Comparison of ENCODE assay signal across 20 cellular contexts in the genomic region with DNA sequence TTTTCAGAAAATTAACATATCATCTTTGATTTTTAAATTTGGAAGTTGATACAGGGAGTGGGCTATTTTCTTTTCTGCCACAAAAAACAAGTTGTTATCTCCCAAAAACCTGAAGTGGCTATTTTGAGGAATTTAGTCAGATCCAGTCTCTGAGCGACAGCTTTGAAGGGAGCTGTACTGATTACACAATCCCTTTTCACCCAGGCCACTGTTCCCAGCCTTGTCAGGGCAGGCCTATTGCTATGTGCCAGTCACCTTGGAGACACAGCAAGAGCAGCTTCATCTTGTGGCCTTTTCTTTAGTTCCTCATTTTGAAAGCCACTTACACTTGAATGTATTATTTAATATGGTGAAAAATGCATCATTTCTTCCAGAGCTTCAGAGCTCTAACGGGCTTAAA.
DNase-seq lines count a peak whose midpoint lies in the region; ATAC-seq, FAIRE-seq and TF ChIP-seq lines count a peak whose summit lies in the region.
"Had no signal": no experiment of that assay in that cellular context is flagged by ENCODE, and none has a peak within 500 bp of the region (broad histone marks: within the 10 kb centered on the region; RNA-seq: fewer than 3 reads in every experiment).

No MANE protein-coding gene starts in this region.

- TF ChIP-seq CTCF in H1 (IDR thresholded peaks at IDR 0.05; ENCODE audit: control extremely low read depth in 1 of 3, insufficient read depth in 1 of 3, low read depth in 1 of 3, low read length in 3 of 3) (no peak), prostate gland (IDR thresholded peaks at IDR 0.05) (no peak)

- no peak overlapping the region for H2BK5ac ChIP-seq in H1 (ENCODE audit: low read depth, low read length)

- peak; percentile 2 for DNase-seq in NCI-H1105 treated with DMSO at 0.1 percent for 48 hours (lab: John Stamatoyannopoulos, UW)
- no peak for DNase-seq in NCI-H1105 (lab: John Stamatoyannopoulos, UW)
- DNase-seq in OCI-M1 (lab: John Stamatoyannopoulos, UW) = peak; percentile 73
- no peak for DNase-seq in H1 (ENCODE audit: low read depth in 1 of 2, low spot score in 2 of 2)
- peak; percentile 24 for DNase-seq in prostate gland (ENCODE audit: low spot score)
- no peak for DNase-seq in activated CD4-positive, alpha-beta T cell treated with anti-CD3 and anti-CD28 coated beads, Interleukin-2, amount 10 ng/mL, durations not matched to agents 24 days and 14 days
- no peak for DNase-seq in activated T-helper 1 cell treated with anti-CD3 and anti-CD28 coated beads, Interleukin-12 subunit alpha, Interleukin-12 subunit beta, Interleukin-2, Interleukin-4 antibody, amounts not matched to agents 30 ng/mL and 10 ng/mL and 1 ng/mL, durations not matched to agents 14 hours and 24 hours and 36 hours (ENCODE audit: low spot score)
- DNase-seq: Caco-2; naive thymus-derived CD8-positive, alpha-beta T cell; NCI-H446; spleen; testis had no signal

- H3K9me3 Mint-ChIP-seq in activated CD4-positive, alpha-beta T cell treated with anti-CD3 and anti-CD28 coated beads, Interleukin-2, amount 10 ng/mL, durations not matched to agents 24 days and 14 days = no peaks in the 10 kb centered on the region
- peaks cover 13% of the 10 kb centered on the region for H3K9me3 Mint-ChIP-seq in activated T-helper 1 cell treated with anti-CD3 and anti-CD28 coated beads, Interleukin-12 subunit alpha, Interleukin-12 subunit beta, Interleukin-2, Interleukin-4 antibody, amounts not matched to agents 30 ng/mL and 10 ng/mL and 1 ng/mL, durations not matched to agents 14 hours and 24 hours and 36 hours
- H3K9me3 Mint-ChIP-seq: T-helper 1 cell treated with Interleukin-12 subunit alpha and Interleukin-12 subunit beta and Interleukin-4 antibody, amounts not matched to agents 30 μg/mL and 1 μg/mL, for 36 hours had no signal

- H3K23ac ChIP-seq in H1 (ENCODE audit: insufficient read length) = no peak overlapping the region

- no peak overlapping the region for H3K18ac ChIP-seq in H1 (ENCODE audit: extremely low read depth, low read length)

- H3K4me3 ChIP-seq in H1 (ENCODE audit: extremely low read depth in 1 of 4, insufficient read depth in 2 of 4, low read depth in 3 of 4, low read length in 4 of 4) = no peak overlapping the region
- H3K4me3 ChIP-seq in prostate gland = no peak overlapping the region
- H3K4me3 ChIP-seq: esophagus muscularis mucosa, spleen, testis had no signal

- H3K23me2 ChIP-seq in H1 (ENCODE audit: low read depth, low read length) = no peaks in the 10 kb centered on the region

- H3K36me3 Mint-ChIP-seq in activated CD4-positive, alpha-beta T cell treated with anti-CD3 and anti-CD28 coated beads, Interleukin-2, amount 10 ng/mL, durations not matched to agents 24 days and 14 days (ENCODE audit: low read depth) = no peaks in the 10 kb centered on the region
- H3K36me3 Mint-ChIP-seq in activated T-helper 1 cell treated with anti-CD3 and anti-CD28 coated beads, Interleukin-12 subunit alpha, Interleukin-12 subunit beta, Interleukin-2, Interleukin-4 antibody, amounts not matched to agents 30 ng/mL and 10 ng/mL and 1 ng/mL, durations not matched to agents 14 hours and 24 hours and 36 hours (ENCODE audit: low read depth) = no peaks in the 10 kb centered on the region
- H3K36me3 Mint-ChIP-seq: naive thymus-derived CD8-positive, alpha-beta T cell had no signal

- no peak overlapping the region for H3K4ac ChIP-seq in H1 (replicated peaks; ENCODE audit: insufficient read length, low read depth, low read length)

- no peak for ATAC-seq in HG03565 (IDR thresholded peaks at IDR 0.05; ENCODE audit: unreplicated experiment)
- ATAC-seq: activated CD4-positive, CD25-positive, alpha-beta regulatory T cell treated with anti-CD3 and anti-CD28 coated beads, Interleukin-2, amount 50 U/mL, for 24 hours; HCT116; naive thymus-derived CD8-positive, alpha-beta T cell had no signal

- H3K4me1 Mint-ChIP-seq in activated CD4-positive, alpha-beta T cell treated with anti-CD3 and anti-CD28 coated beads, Interleukin-2, amount 10 ng/mL, durations not matched to agents 24 days and 14 days = no peaks in the 10 kb centered on the region
- H3K4me1 Mint-ChIP-seq in activated T-helper 1 cell treated with anti-CD3 and anti-CD28 coated beads, Interleukin-12 subunit alpha, Interleukin-12 subunit beta, Interleukin-2, Interleukin-4 antibody, amounts not matched to agents 30 ng/mL and 10 ng/mL and 1 ng/mL, durations not matched to agents 14 hours and 24 hours and 36 hours (ENCODE audit: low read depth) = no peaks in the 10 kb centered on the region
- H3K4me1 Mint-ChIP-seq: B cell; naive thymus-derived CD8-positive, alpha-beta T cell had no signal

- no peak overlapping the region for H4K8ac ChIP-seq in H1 (ENCODE audit: extremely low read depth, insufficient read depth, low read length)

- intact Hi-C loops in prostate gland (cut with DNase I) = no loop called here
- intact Hi-C loops in activated CD4-positive, alpha-beta T cell treated with anti-CD3 and anti-CD28 coated beads, Interleukin-2, amount 10 ng/mL, durations not matched to agents 24 days and 14 days (cut with micrococcal nuclease) = no loop called here
- intact Hi-C loops in activated T-helper 1 cell treated with anti-CD3 and anti-CD28 coated beads, Interleukin-12 subunit alpha, Interleukin-12 subunit beta, Interleukin-2, Interleukin-4 antibody, amounts not matched to agents 30 ng/mL and 10 ng/mL and 1 ng/mL, durations not matched to agents 14 hours and 24 hours and 36 hours (cut with micrococcal nuclease) = no loop called here

- TF ChIP-seq RAD21 in H1 (IDR thresholded peaks at IDR 0.05 in 1 of 2, conservative IDR thresholded peaks at IDR 0.05 in 1 of 2; ENCODE audit: low read depth in 2 of 2, low read length in 2 of 2) = no peak

- no peak overlapping the region for H2BK12ac ChIP-seq in H1 (ENCODE audit: low read depth, low read length)

- no peak overlapping the region for H2BK20ac ChIP-seq in H1 (ENCODE audit: low read length)

- H3K4me1 ChIP-seq in H1 (replicated peaks in 1 of 4; ENCODE audit: control insufficient read depth in 3 of 4, insufficient read depth in 4 of 4, low read length in 3 of 4) (no peaks in the 10 kb centered on the region), prostate gland (replicated peaks) (no peaks in the 10 kb centered on the region)
- H3K4me1 ChIP-seq: Caco-2, esophagus muscularis mucosa, spleen, testis had no signal

- CTCF ChIA-PET in H1 (lab: Charles Lee; ENCODE audit: partially characterized antibody) = interaction anchor here (1.0 kb wide), 1 partner anchor 496 kb away, joined by 3 read pairs; no protein-coding TSS in a partner anchor

- H2AK5ac ChIP-seq in H1 (ENCODE audit: low read depth, low read length) = no peak overlapping the region

- H3K36me3 ChIP-seq in H1 (ENCODE audit: control insufficient read depth in 2 of 4, insufficient read depth in 4 of 4, low read length in 3 of 4) = no peaks in the 10 kb centered on the region
- no peaks in the 10 kb centered on the region for H3K36me3 ChIP-seq in prostate gland
- H3K36me3 ChIP-seq: esophagus muscularis mucosa, spleen had no signal

- no peak overlapping the region for H3K27ac Mint-ChIP-seq in activated CD4-positive, alpha-beta T cell treated with anti-CD3 and anti-CD28 coated beads, Interleukin-2, amount 10 ng/mL, durations not matched to agents 24 days and 14 days
- H3K27ac Mint-ChIP-seq in activated T-helper 1 cell treated with anti-CD3 and anti-CD28 coated beads, Interleukin-12 subunit alpha, Interleukin-12 subunit beta, Interleukin-2, Interleukin-4 antibody, amounts not matched to agents 30 ng/mL and 10 ng/mL and 1 ng/mL, durations not matched to agents 14 hours and 24 hours and 36 hours = no peak overlapping the region
- H3K27ac Mint-ChIP-seq: activated T-helper 2 cell treated with anti-CD3 and anti-CD28 coated beads, Interferon-gamma antibody, Interleukin-2, Interleukin-4, amounts not matched to agents 10 μg/mL and 5 μg/mL and 100 μg/mL, durations not matched to agents 14 hours and 24 hours and 36 hours; B cell; naive thymus-derived CD8-positive, alpha-beta T cell; T-helper 1 cell treated with Interleukin-12 subunit alpha and Interleukin-12 subunit beta and Interleukin-4 antibody, amounts not matched to agents 30 μg/mL and 1 μg/mL, for 36 hours had no signal

- WGBS in H1 (ENCODE audit: extremely low coverage in 1 of 2, insufficient coverage in 1 of 2, insufficient read length in 1 of 2, insufficient replicate concordance in 2 of 2, low coverage in 1 of 2, low lambda C conversion rate in 2 of 2, missing lambda C conversion rate in 1 of 2), 2 experiments = 91% methylated on average over 2 of the region's 2 CpGs; no CpG with 5 or more reads in 1 of the 2 experiments
- WGBS in prostate gland = 71% methylated on average over 2 of the region's 2 CpGs

- POLR2A ChIA-PET in H1 (lab: Charles Lee; ENCODE audit: partially characterized antibody) = no interaction called here

- TF ChIP-seq POLR2A in H1 (IDR thresholded peaks at IDR 0.05; ENCODE audit: control extremely low read depth in 1 of 2, low read depth in 2 of 2, low read length in 2 of 2) (no peak), prostate gland (IDR thresholded peaks at IDR 0.05) (no peak)

- H3K27me3 Mint-ChIP-seq in activated CD4-positive, alpha-beta T cell treated with anti-CD3 and anti-CD28 coated beads, Interleukin-2, amount 10 ng/mL, durations not matched to agents 24 days and 14 days = no peaks in the 10 kb centered on the region
- no peaks in the 10 kb centered on the region for H3K27me3 Mint-ChIP-seq in activated T-helper 1 cell treated with anti-CD3 and anti-CD28 coated beads, Interleukin-12 subunit alpha, Interleukin-12 subunit beta, Interleukin-2, Interleukin-4 antibody, amounts not matched to agents 30 ng/mL and 10 ng/mL and 1 ng/mL, durations not matched to agents 14 hours and 24 hours and 36 hours (ENCODE audit: insufficient read depth)
- H3K27me3 Mint-ChIP-seq: B cell had no signal

- H3K4me2 ChIP-seq in H1 (ENCODE audit: insufficient read depth in 1 of 2, low read depth in 2 of 2, low read length in 2 of 2) = no peak overlapping the region

- no peak overlapping the region for H3K56ac ChIP-seq in H1 (replicated peaks; ENCODE audit: insufficient read length, low read depth, low read length)

- no peaks in the 10 kb centered on the region for H3K79me1 ChIP-seq in H1 (ENCODE audit: low read depth, low read length)

- no peak overlapping the region for H4K5ac ChIP-seq in H1 (ENCODE audit: insufficient read length, low read depth, low read length)

- no peaks in the 10 kb centered on the region for H4K20me1 ChIP-seq in H1 (replicated peaks in 1 of 2; ENCODE audit: control insufficient read depth in 1 of 2, insufficient read depth in 2 of 2, low read length in 2 of 2)

- no peak for TF ChIP-seq EP300 in H1 (IDR thresholded peaks at IDR 0.05; ENCODE audit: borderline replicate concordance in 1 of 2, low read depth in 2 of 2, low read length in 2 of 2)

- no peak overlapping the region for H3K14ac ChIP-seq in H1 (ENCODE audit: insufficient read length)

- no peaks in the 10 kb centered on the region for H3K27me3 ChIP-seq in H1 (replicated peaks in 1 of 4; ENCODE audit: control insufficient read depth in 3 of 4, extremely low read depth in 1 of 4, insufficient read depth in 3 of 4, low read length in 3 of 4)
- H3K27me3 ChIP-seq in prostate gland (replicated peaks; ENCODE audit: insufficient read depth) = no peaks in the 10 kb centered on the region
- H3K27me3 ChIP-seq: esophagus muscularis mucosa, spleen, testis had no signal

- no peak overlapping the region for H4K91ac ChIP-seq in H1 (replicated peaks; ENCODE audit: insufficient read length, low read length)

- no peak for FAIRE-seq in H1 (lab: Jason Lieb, UNC)

- no peak overlapping the region for H3K4me3 Mint-ChIP-seq in activated CD4-positive, alpha-beta T cell treated with anti-CD3 and anti-CD28 coated beads, Interleukin-2, amount 10 ng/mL, durations not matched to agents 24 days and 14 days
- H3K4me3 Mint-ChIP-seq in activated T-helper 1 cell treated with anti-CD3 and anti-CD28 coated beads, Interleukin-12 subunit alpha, Interleukin-12 subunit beta, Interleukin-2, Interleukin-4 antibody, amounts not matched to agents 30 ng/mL and 10 ng/mL and 1 ng/mL, durations not matched to agents 14 hours and 24 hours and 36 hours = no peak overlapping the region
- H3K4me3 Mint-ChIP-seq: B cell; naive thymus-derived CD8-positive, alpha-beta T cell; T-helper 1 cell treated with Interleukin-12 subunit alpha and Interleukin-12 subunit beta and Interleukin-4 antibody, amounts not matched to agents 30 μg/mL and 1 μg/mL, for 36 hours had no signal

- no peak overlapping the region for H2AFZ ChIP-seq in H1 (ENCODE audit: low read length)

- no peak overlapping the region for H3K9ac ChIP-seq in H1 (replicated peaks in 1 of 4; ENCODE audit: extremely low read depth in 1 of 4, low read depth in 3 of 4, low read length in 3 of 4)

- no peak overlapping the region for H2BK15ac ChIP-seq in H1 (ENCODE audit: low read length)

- H3K79me2 ChIP-seq in H1 (ENCODE audit: control insufficient read depth in 1 of 2, insufficient read depth in 2 of 2, low read length in 2 of 2) = no peaks in the 10 kb centered on the region

- no peak overlapping the region for H2BK120ac ChIP-seq in H1 (replicated peaks; ENCODE audit: low read depth, low read length)

- H3K9me3 ChIP-seq in H1 (ENCODE audit: insufficient read depth in 2 of 2, low read depth in 1 of 2, low read length in 1 of 2) (no peaks in the 10 kb centered on the region), prostate gland (no peaks in the 10 kb centered on the region)
- H3K9me3 ChIP-seq: Caco-2, esophagus muscularis mucosa, spleen, testis had no signal

- H3K27ac ChIP-seq in H1 (ENCODE audit: low read depth, low read length) = no peak overlapping the region
- no peak overlapping the region for H3K27ac ChIP-seq in prostate gland
- H3K27ac ChIP-seq: 22Rv1, esophagus muscularis mucosa, spleen, testis had no signal

Comparison
In these comparisons a context has a peak if more than half of its experiments do, and no peak if none do; other contexts are left out.
1. DNase-seq: peak in NCI-H1105 treated with DMSO at 0.1 percent for 48 hours (single experiment), OCI-M1 (single experiment) and prostate gland (single experiment); none in NCI-H1105 (single experiment), H1 (0 of 2), activated CD4-positive, alpha-beta T cell treated with anti-CD3 and anti-CD28 coated beads, Interleukin-2, amount 10 ng/mL, durations not matched to agents 24 days and 14 days (single experiment) and activated T-helper 1 cell treated with anti-CD3 and anti-CD28 coated beads, Interleukin-12 subunit alpha, Interleukin-12 subunit beta, Interleukin-2, Interleukin-4 antibody, amounts not matched to agents 30 ng/mL and 10 ng/mL and 1 ng/mL, durations not matched to agents 14 hours and 24 hours and 36 hours (single experiment).